8 cellular contexts compared by ENCODE assay signal in genomic region chr6:28589234-28589951, GRCh38.
DNase-seq lines count a peak whose midpoint lies in the region; ATAC-seq and TF ChIP-seq lines count a peak whose summit lies in the region.

No MANE protein-coding gene starts in this region.

- H3K36me3 Mint-ChIP-seq in IgD-negative memory B cell (no peaks in the 10 kb centered on the region), neural progenitor cell (no peaks in the 10 kb centered on the region)

- H3K36me3 ChIP-seq in ectodermal cell (ENCODE audit: control insufficient read depth, insufficient read depth, low read length), result no peaks in the 10 kb centered on the region
- no peaks in the 10 kb centered on the region for H3K36me3 ChIP-seq in neural progenitor cell

- H3K27ac Mint-ChIP-seq in IgD-negative memory B cell, result peak overlapping the region; percentile 28 to 94 (median 87)
- peak overlapping the region; percentile 90 for H3K27ac Mint-ChIP-seq in neural progenitor cell

- ATAC-seq in GM18517 (IDR thresholded peaks at IDR 0.05; ENCODE audit: unreplicated experiment) (peak; percentile 51), HG03521 (IDR thresholded peaks at IDR 0.05; ENCODE audit: unreplicated experiment) (no peak), GM21528 (IDR thresholded peaks at IDR 0.05; ENCODE audit: low FRiP score, unreplicated experiment) (no peak)

- peak overlapping the region; percentile 85 for H3K4me2 ChIP-seq in neural progenitor cell

- H3K27ac ChIP-seq in ectodermal cell (ENCODE audit: insufficient read depth, low read depth, low read length, poor library complexity, severe bottlenecking), result no peak overlapping the region
- no peak overlapping the region for H3K27ac ChIP-seq in neural progenitor cell

- peaks cover 10% of the 10 kb centered on the region for H3K4me1 ChIP-seq in ectodermal cell (ENCODE audit: control insufficient read depth, insufficient read depth, low read length)
- peaks cover 25% of the 10 kb centered on the region for H3K4me1 ChIP-seq in neural progenitor cell

- H2AFZ ChIP-seq in neural progenitor cell (replicated peaks), result peak overlapping the region; percentile 90

- H3K9me3 Mint-ChIP-seq in IgD-negative memory B cell (peaks cover 0 to 11% (median 9%) of the 10 kb centered on the region in 3 donors), neural progenitor cell (no peaks in the 10 kb centered on the region)

- H3K9ac ChIP-seq in neural progenitor cell, result no peak overlapping the region

- peaks cover 13% of the 10 kb centered on the region for H3K27me3 ChIP-seq in ectodermal cell (ENCODE audit: control insufficient read depth, insufficient read depth, low read length, poor library complexity, severe bottlenecking)
- H3K27me3 ChIP-seq in neural progenitor cell, result peaks cover 30% of the 10 kb centered on the region

- H3K4me3 Mint-ChIP-seq in IgD-negative memory B cell (peak overlapping the region; percentile 26 to 81 (median 54)), neural progenitor cell (peak overlapping the region; percentile 87)

- TF ChIP-seq CTCF in AG09319 (IDR thresholded peaks at IDR 0.05; ENCODE audit: low read depth, low read length) (no peak), neural progenitor cell (IDR thresholded peaks at IDR 0.05) (no peak)

- peaks cover 24% of the 10 kb centered on the region for H3K79me2 ChIP-seq in neural progenitor cell (ENCODE audit: low read depth)

- 1 to 2% methylated on average over 31 to 33 of the region's 34 CpGs for WGBS in ectodermal cell, 2 experiments

- peaks cover 39% of the 10 kb centered on the region for H3F3A ChIP-seq in neural progenitor cell (ENCODE audit: low read depth)

- H3K4me1 Mint-ChIP-seq in IgD-negative memory B cell (peaks cover 9 to 21% (median 14%) of the 10 kb centered on the region in 3 donors), neural progenitor cell (peaks cover 47% of the 10 kb centered on the region)

- peak; percentile 87 for DNase-seq in AG09319 (ENCODE audit: extremely low read depth, low read depth)
- peak; percentile 94 to 95 for DNase-seq in SW 1271 (lab: John Stamatoyannopoulos, UW)
- DNase-seq in neural progenitor cell (ENCODE audit: low spot score), result peak; percentile 87

- H3K27me3 Mint-ChIP-seq in IgD-negative memory B cell (peaks cover 56% of the 10 kb centered on the region), neural progenitor cell (ENCODE audit: insufficient read depth, low read depth) (peaks cover 10% of the 10 kb centered on the region)

- no peaks in the 10 kb centered on the region for H3K9me3 ChIP-seq in ectodermal cell (ENCODE audit: control insufficient read depth, low read length)
- no peaks in the 10 kb centered on the region for H3K9me3 ChIP-seq in neural progenitor cell (ENCODE audit: low read depth)

- peak overlapping the region; percentile 48 for H3K4me3 ChIP-seq in ectodermal cell (ENCODE audit: insufficient read depth, low read depth, low read length)
- H3K4me3 ChIP-seq in neural progenitor cell, result peak overlapping the region; percentile 88

- H4K20me1 ChIP-seq in neural progenitor cell (ENCODE audit: low read depth), result no peaks in the 10 kb centered on the region
